ENCODE assay signal across 9 cellular contexts in the genomic region with DNA sequence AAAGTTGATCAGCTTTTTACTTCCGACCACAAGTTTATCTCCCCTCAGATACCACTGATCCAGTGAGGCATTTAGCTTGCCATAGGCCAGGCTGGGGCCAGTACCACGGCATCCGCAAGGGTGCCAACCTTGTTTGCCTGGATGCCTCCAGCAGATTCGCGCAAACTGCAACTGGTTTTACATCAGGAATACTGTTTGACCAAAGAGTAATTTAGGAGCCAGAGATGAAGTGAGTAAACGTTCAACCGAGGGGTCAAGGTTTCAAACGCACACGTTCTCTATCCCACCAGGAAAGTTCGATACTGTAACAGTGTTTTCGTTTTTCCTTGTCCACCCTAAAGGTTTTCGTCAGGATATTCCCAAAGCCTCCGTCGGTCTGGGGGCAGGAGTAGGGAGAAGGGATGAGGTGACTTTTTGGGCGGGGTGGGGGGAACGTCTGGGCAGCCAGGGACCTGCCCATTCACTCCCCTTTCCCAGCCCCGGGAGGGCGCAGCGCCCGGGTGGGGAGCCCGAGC. TPM values are rescaled to one million over a fixed set of nuclear protein-coding genes. Genes with fewer than 3 reads are reported as not detected.
DNase-seq lines count a peak whose midpoint lies in the region; ATAC-seq and TF ChIP-seq lines count a peak whose summit lies in the region.
"Had no signal": no experiment of that assay in that cellular context is flagged by ENCODE, and none has a peak within 500 bp of the region (broad histone marks: within the 10 kb centered on the region; RNA-seq: fewer than 3 reads in every experiment).

A gene with protein sequence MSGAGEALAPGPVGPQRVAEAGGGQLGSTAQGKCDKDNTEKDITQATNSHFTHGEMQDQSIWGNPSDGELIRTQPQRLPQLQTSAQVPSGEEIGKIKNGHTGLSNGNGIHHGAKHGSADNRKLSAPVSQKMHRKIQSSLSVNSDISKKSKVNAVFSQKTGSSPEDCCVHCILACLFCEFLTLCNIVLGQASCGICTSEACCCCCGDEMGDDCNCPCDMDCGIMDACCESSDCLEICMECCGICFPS (plus strand): TSS at position 459 of the 515 bp plus-strand sequence. CDS start 940 bp downstream, outside the sequence.

- peaks cover 36% of the 10 kb centered on the region for H3K27me3 Mint-ChIP-seq in H9 (ENCODE audit: low read depth)

- no peak within 1 kb of the TSS for H2BK20ac ChIP-seq in H9 (ENCODE audit: low read depth, low read length, poor library complexity, severe bottlenecking)

- H4K91ac ChIP-seq in H9 (ENCODE audit: insufficient read length, low read depth, low read length), result no peak within 1 kb of the TSS

- H3K9me3 ChIP-seq in H9 (ENCODE audit: control insufficient read depth, low read depth, low read length), result no peaks in the 10 kb centered on the region
- H3K9me3 ChIP-seq in effector memory CD4-positive, alpha-beta T cell (ENCODE audit: control insufficient read depth, low read length), result no peaks in the 10 kb centered on the region
- no peaks in the 10 kb centered on the region for H3K9me3 ChIP-seq in tibial artery

- no peaks in the 10 kb centered on the region for H4K20me1 ChIP-seq in H9 (ENCODE audit: control insufficient read depth, insufficient read depth, insufficient read length)

- H3K4me1 Mint-ChIP-seq in H9, result peaks cover 5 to 11% of the 10 kb centered on the region in 2 experiments

- intact Hi-C loops in tibial artery (cut with DNase I; ENCODE audit: low total_unique reads), result no loop called here

- WGBS in H9 (ENCODE audit: extremely low coverage, insufficient read length, low lambda C conversion rate), result no CpG with 5 or more reads among the region's 21 CpGs

- no peak within 1 kb of the TSS for H2BK5ac ChIP-seq in H9 (ENCODE audit: insufficient read length, low read length)

- H3K36me3 Mint-ChIP-seq in H9 (ENCODE audit: insufficient read depth in 1 of 3, low read depth in 3 of 3), result no peaks in the 10 kb centered on the region; a peak in 1 of 7 replicates

- ATAC-seq in GM19467 (IDR thresholded peaks at IDR 0.05; ENCODE audit: unreplicated experiment) (no peak), HG03354 (IDR thresholded peaks at IDR 0.05; ENCODE audit: poor library complexity, severe bottlenecking, unreplicated experiment) (no peak)

- no peak within 1 kb of the TSS for H3K23ac ChIP-seq in H9 (ENCODE audit: insufficient read length, low read depth, low read length)

- no peaks in the 10 kb centered on the region for H3K4me1 ChIP-seq in H9 (ENCODE audit: insufficient read depth, low read length)
- H3K4me1 ChIP-seq in effector memory CD4-positive, alpha-beta T cell (ENCODE audit: control insufficient read depth, insufficient read depth, low read length, poor library complexity, severe bottlenecking), result peaks cover 22% of the 10 kb centered on the region
- peaks cover 0 to 15% (median 4%) of the 10 kb centered on the region in 4 donors for H3K4me1 ChIP-seq in tibial artery

- no peaks in the 10 kb centered on the region for H3K79me1 ChIP-seq in H9 (ENCODE audit: insufficient read depth, low read depth, low read length, poor library complexity, severe bottlenecking)

- H2AK5ac ChIP-seq in H9 (ENCODE audit: insufficient read length, low read length), result no peak within 1 kb of the TSS

- peak within 1 kb of the TSS; percentile 14 for H2AFZ ChIP-seq in H9 (ENCODE audit: low read length)

- H3K4ac ChIP-seq in H9 (ENCODE audit: low read depth, low read length), result no peak within 1 kb of the TSS

- no peak within 1 kb of the TSS for H2BK15ac ChIP-seq in H9 (ENCODE audit: low read depth, low read length)

- peak within 1 kb of the TSS; percentile 76 to 93 for H3K4me3 Mint-ChIP-seq in H9

- TF ChIP-seq CTCF in H9 (conservative IDR thresholded peaks at IDR 0.05), result no peak
- TF ChIP-seq CTCF in tibial artery (IDR thresholded peaks at IDR 0.05), result no peak

- H3K27ac Mint-ChIP-seq in H9, result peak within 1 kb of the TSS in 2 of 3 experiments; percentile 73 to 96; a peak in 5 of 7 replicates

- H3K56ac ChIP-seq in H9 (ENCODE audit: insufficient read length, low read depth, low read length), result no peak within 1 kb of the TSS

- H3K27ac ChIP-seq in H9 (ENCODE audit: insufficient read length, low read depth, low read length) (no peak within 1 kb of the TSS), tibial artery (peak within 1 kb of the TSS; percentile 93 to 96)
- peak within 1 kb of the TSS; percentile 93 for H3K27ac ChIP-seq in effector memory CD4-positive, alpha-beta T cell (ENCODE audit: insufficient read depth, low read length, poor library complexity, severe bottlenecking)
- H3K27ac ChIP-seq: VCaP had no signal

- peaks cover 16% of the 10 kb centered on the region for H3K23me2 ChIP-seq in H9 (ENCODE audit: insufficient read length, low read depth, low read length, poor library complexity, severe bottlenecking)

- no peak within 1 kb of the TSS for H3T11ph ChIP-seq in H9 (ENCODE audit: low read length)

- DNase-seq in H9 (peak; percentile 59), T-helper 9 cell (peak; percentile 23), mesenteric fat pad (ENCODE audit: low spot score) (no peak), tibial artery (peak in 1 of 2 donors; percentile 77), NCI-H226 (no peak)
- peak; percentile 17 to 36 (median 31) for DNase-seq in effector memory CD4-positive, alpha-beta T cell

- H3K9ac ChIP-seq in H9 (ENCODE audit: extremely low read depth, insufficient read length, low read length), result peak within 1 kb of the TSS; percentile 69

- H3K18ac ChIP-seq in H9 (ENCODE audit: insufficient read length, low read depth, low read length), result peak within 1 kb of the TSS; percentile 80

- H3K27me3 ChIP-seq in H9 (ENCODE audit: insufficient read depth, low read length) (no peaks in the 10 kb centered on the region), tibial artery (no peaks in the 10 kb centered on the region)
- no peaks in the 10 kb centered on the region for H3K27me3 ChIP-seq in effector memory CD4-positive, alpha-beta T cell (replicated peaks; ENCODE audit: control insufficient read depth, insufficient read depth, low read length, poor library complexity, severe bottlenecking)

- no peaks in the 10 kb centered on the region for H3K79me2 ChIP-seq in H9 (ENCODE audit: insufficient read depth, low read length)

- H2BK120ac ChIP-seq in H9 (ENCODE audit: low read depth, low read length, poor library complexity, severe bottlenecking), result no peak within 1 kb of the TSS

- no peak within 1 kb of the TSS for H4K8ac ChIP-seq in H9 (replicated peaks; ENCODE audit: insufficient read length, low read depth, low read length)

- peak within 1 kb of the TSS; percentile 68 for H3K4me2 ChIP-seq in H9 (ENCODE audit: insufficient read depth, insufficient read length, low read length)

- peak within 1 kb of the TSS; percentile 94 for H3K4me3 ChIP-seq in effector memory CD4-positive, alpha-beta T cell (ENCODE audit: insufficient read depth, low read depth, low read length, poor library complexity, severe bottlenecking)
- peak within 1 kb of the TSS; percentile 71 to 88 for H3K4me3 ChIP-seq in tibial artery

- H3K9me3 Mint-ChIP-seq in H9, result no peaks in the 10 kb centered on the region; a peak in 1 of 5 replicates

- no peaks in the 10 kb centered on the region for H3K36me3 ChIP-seq in effector memory CD4-positive, alpha-beta T cell (ENCODE audit: control insufficient read depth, insufficient read depth, low read length)
- no peaks in the 10 kb centered on the region for H3K36me3 ChIP-seq in tibial artery

- H4K5ac ChIP-seq in H9 (ENCODE audit: insufficient read length, low read depth, low read length), result no peak within 1 kb of the TSS

- no peak within 1 kb of the TSS for H2BK12ac ChIP-seq in H9 (ENCODE audit: insufficient read length, low read depth, low read length)

- peak within 1 kb of the TSS; percentile 76 for H3K14ac ChIP-seq in H9 (ENCODE audit: insufficient read depth, low read length)

RNA-seq across cellular contexts. Expression of the gene that starts here (rescaled TPM):
- 2.0 and 2.1 TPM in 2 replicates for total RNA-seq in H9 (2021)
- 125 TPM for total RNA-seq in mesenteric fat pad

Comparison
In these comparisons a context has a peak if more than half of its experiments do, and no peak if none do; other contexts are left out.
1. RNA of the gene that starts here (total RNA-seq): 125 TPM in mesenteric fat pad (single experiment); 2.0 to 2.1 TPM in H9; every median in the first group is over 10 times any median in the second.
2. DNase-seq: peak in H9 (single experiment), T-helper 9 cell (single experiment) and effector memory CD4-positive, alpha-beta T cell (3 of 3); none in mesenteric fat pad (single experiment) and NCI-H226 (single experiment).